1 cellular context compared by ENCODE assay signal in the genomic region with DNA sequence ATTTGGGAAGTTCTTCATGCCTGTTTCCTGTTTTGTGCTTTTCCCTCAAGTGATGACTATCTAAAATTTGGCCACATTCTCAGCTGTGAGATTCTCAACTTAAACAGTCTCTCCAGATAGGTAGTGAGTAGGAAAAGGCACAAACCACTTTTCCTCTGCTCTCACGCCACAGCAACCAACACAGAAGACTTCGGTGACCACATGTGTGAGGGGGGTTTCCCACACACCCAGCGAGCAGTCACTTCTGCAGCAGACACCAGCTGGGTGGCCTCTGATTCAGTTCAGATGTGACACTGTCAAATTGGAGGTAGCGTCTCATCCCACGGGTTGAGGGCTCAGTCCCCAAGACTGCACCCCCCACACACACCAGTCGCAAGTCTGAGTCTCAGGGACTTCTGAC.
TF ChIP-seq lines count a peak whose summit lies in the region.

No MANE protein-coding gene starts in this region.

TF ChIP-seq in HepG2, 621 proteins besides CTCF, POLR2A, EP300 and RAD21 (continued from another document):
- TF ChIP-seq, protein P1, sequence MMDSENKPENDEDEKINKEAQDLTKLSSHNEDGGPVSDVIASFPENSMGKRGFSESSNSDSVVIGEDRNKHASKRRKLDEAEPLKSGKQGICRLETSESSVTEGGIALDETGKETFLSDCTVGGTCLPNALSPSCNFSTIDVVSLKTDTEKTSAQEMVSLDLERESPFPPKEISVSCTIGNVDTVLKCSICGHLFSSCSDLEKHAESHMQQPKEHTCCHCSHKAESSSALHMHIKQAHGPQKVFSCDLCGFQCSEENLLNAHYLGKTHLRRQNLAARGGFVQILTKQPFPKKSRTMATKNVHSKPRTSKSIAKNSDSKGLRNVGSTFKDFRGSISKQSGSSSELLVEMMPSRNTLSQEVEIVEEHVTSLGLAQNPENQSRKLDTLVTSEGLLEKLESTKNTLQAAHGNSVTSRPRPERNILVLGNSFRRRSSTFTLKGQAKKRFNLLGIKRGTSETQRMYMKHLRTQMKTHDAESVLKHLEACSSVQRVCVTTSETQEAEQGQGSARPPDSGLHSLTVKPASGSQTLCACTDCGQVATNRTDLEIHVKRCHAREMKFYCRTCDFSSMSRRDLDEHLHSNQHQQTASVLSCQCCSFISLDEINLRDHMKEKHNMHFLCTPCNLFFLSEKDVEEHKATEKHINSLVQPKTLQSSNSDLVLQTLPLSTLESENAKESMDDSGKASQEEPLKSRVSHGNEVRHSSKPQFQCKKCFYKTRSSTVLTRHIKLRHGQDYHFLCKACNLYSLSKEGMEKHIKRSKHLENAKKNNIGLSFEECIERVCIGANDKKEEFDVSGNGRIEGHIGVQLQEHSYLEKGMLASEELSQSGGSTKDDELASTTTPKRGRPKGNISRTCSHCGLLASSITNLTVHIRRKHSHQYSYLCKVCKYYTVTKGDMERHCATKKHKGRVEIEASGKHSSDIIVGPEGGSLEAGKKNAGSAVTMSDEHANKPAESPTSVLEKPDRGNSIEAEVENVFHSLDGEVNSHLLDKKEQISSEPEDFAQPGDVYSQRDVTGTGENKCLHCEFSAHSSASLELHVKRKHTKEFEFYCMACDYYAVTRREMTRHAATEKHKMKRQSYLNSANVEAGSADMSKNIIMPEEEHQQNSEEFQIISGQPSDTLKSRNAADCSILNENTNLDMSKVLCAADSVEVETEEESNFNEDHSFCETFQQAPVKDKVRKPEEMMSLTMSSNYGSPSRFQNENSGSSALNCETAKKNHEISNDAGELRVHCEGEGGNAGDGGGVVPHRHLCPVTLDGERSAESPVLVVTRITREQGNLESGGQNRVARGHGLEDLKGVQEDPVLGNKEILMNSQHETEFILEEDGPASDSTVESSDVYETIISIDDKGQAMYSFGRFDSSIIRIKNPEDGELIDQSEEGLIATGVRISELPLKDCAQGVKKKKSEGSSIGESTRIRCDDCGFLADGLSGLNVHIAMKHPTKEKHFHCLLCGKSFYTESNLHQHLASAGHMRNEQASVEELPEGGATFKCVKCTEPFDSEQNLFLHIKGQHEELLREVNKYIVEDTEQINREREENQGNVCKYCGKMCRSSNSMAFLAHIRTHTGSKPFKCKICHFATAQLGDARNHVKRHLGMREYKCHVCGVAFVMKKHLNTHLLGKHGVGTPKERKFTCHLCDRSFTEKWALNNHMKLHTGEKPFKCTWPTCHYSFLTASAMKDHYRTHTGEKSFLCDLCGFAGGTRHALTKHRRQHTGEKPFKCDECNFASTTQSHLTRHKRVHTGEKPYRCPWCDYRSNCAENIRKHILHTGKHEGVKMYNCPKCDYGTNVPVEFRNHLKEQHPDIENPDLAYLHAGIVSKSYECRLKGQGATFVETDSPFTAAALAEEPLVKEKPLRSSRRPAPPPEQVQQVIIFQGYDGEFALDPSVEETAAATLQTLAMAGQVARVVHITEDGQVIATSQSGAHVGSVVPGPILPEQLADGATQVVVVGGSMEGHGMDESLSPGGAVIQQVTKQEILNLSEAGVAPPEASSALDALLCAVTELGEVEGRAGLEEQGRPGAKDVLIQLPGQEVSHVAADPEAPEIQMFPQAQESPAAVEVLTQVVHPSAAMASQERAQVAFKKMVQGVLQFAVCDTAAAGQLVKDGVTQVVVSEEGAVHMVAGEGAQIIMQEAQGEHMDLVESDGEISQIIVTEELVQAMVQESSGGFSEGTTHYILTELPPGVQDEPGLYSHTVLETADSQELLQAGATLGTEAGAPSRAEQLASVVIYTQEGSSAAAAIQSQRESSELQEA (CRISPR knock-in tag; IDR thresholded peaks at IDR 0.05; ENCODE audit: not compliant biosample characterization), result no peak
- TF ChIP-seq DR1 (CRISPR knock-in tag; IDR thresholded peaks at IDR 0.05) (no peak), ZNF337 (CRISPR knock-in tag; IDR thresholded peaks at IDR 0.05; ENCODE audit: borderline replicate concordance, low read depth) (no peak), ZNF850 (CRISPR knock-in tag; conservative IDR thresholded peaks at IDR 0.05) (no peak)
- TF ChIP-seq, protein P2, sequence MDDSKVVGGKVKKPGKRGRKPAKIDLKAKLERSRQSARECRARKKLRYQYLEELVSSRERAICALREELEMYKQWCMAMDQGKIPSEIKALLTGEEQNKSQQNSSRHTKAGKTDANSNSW (CRISPR knock-in tag; IDR thresholded peaks at IDR 0.05; ENCODE audit: borderline replicate concordance), result no peak
TF ChIP-seq in HepG2: peak in this region for 0.
